13 cellular contexts compared by ENCODE assay signal in the genomic region with DNA sequence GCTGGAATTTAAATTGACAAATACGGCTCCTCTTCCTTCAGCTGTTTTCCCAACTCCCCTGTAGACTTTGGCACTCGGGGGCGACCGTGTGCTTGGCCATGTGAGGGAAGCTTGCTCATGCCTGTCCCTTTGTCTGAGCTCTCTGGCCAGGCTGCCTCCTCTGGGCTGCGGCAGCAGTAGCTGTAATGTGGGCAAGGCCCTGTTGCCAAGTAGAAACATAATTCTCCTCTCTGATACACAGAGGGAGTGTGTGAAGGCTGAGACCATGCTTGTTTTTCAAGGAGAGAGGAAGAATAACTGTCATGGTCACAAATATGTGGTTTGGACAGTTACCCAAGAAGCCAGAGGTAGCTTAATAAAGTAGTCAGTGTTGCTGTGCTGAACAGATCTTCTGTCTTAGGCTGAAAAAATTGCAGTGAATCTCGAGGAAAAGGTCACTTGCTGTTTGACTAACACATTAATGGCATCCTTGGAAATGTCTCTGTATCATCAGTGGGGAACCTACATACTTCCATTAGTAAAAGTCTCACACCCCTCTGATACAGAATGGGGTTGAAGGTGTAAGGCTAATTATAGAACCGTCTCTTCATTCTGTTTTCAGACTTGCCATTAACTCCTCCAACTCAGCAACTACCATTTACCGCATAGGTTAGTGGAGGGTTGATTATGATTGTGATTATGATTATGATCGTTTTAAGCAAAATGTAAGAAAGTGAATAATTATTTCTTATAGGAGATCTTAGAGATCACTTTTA.
A peak's percentile ranks its signal among the peaks of the same experiment; 100 is the strongest.
DNase-seq lines count a peak whose midpoint lies in the region; ATAC-seq and TF ChIP-seq lines count a peak whose summit lies in the region.
"Had no signal": no experiment of that assay in that cellular context is flagged by ENCODE, and none has a peak within 500 bp of the region (broad histone marks: within the 10 kb centered on the region; RNA-seq: fewer than 3 reads in every experiment).

No MANE protein-coding gene starts in this region.

- no peak for ATAC-seq in Right ventricle myocardium superior (ENCODE audit: poor library complexity)
- peak; percentile 57 for ATAC-seq in thoracic aorta (ENCODE audit: insufficient number of reproducible peaks, low FRiP score, low read depth)
- no peak for ATAC-seq in GM18505 (IDR thresholded peaks at IDR 0.05; ENCODE audit: unreplicated experiment)
- ATAC-seq: activated CD8-positive, alpha-beta memory T cell treated with anti-CD3 and anti-CD28 coated beads, Interleukin-2, amount 10 ng/mL, durations not matched to agents 7 days and 5 days had no signal

- no peak overlapping the region for H2BK15ac ChIP-seq in mesenchymal stem cell (ENCODE audit: low read depth, poor library complexity, severe bottlenecking)

- WGBS in mesenchymal stem cell, result 89% methylated on average over 5 of the region's 9 CpGs

- no peak overlapping the region for H3K23ac ChIP-seq in mesenchymal stem cell (ENCODE audit: low read length in 2 of 2)

- H3K14ac ChIP-seq in mesenchymal stem cell (ENCODE audit: low read length in 2 of 2), result peak overlapping the region in 1 of 2 experiments; percentile 87

- H3K4ac ChIP-seq in mesenchymal stem cell (ENCODE audit: low read depth in 1 of 2, low read length in 2 of 2), result peak overlapping the region in 1 of 2 experiments; percentile 7

- H3K27me3 ChIP-seq in cardiac muscle cell, result no peaks in the 10 kb centered on the region
- no peaks in the 10 kb centered on the region for H3K27me3 ChIP-seq in mesenchymal stem cell (ENCODE audit: control insufficient read depth in 1 of 2, insufficient read depth in 1 of 2, low read length in 2 of 2)
- H3K27me3 ChIP-seq in thoracic aorta (replicated peaks; ENCODE audit: insufficient read depth), result no peaks in the 10 kb centered on the region
- H3K27me3 ChIP-seq: neutrophil had no signal

- H3K4me3 ChIP-seq in cardiac muscle cell (no peak overlapping the region), mesenchymal stem cell (ENCODE audit: insufficient read depth in 1 of 2, low read depth in 1 of 2, low read length in 2 of 2) (no peak overlapping the region), thoracic aorta (no peak overlapping the region)
- H3K4me3 ChIP-seq: A549 had no signal

- no peak for TF ChIP-seq CTCF in cardiac muscle cell (IDR thresholded peaks at IDR 0.05; ENCODE audit: low read depth, low read length)
- TF ChIP-seq CTCF in thoracic aorta (IDR thresholded peaks at IDR 0.05), result no peak

- no peak overlapping the region for H4K91ac ChIP-seq in mesenchymal stem cell (ENCODE audit: low read length)

- peaks cover 10% of the 10 kb centered on the region for H3K79me1 ChIP-seq in mesenchymal stem cell (replicated peaks; ENCODE audit: low read length, poor library complexity, severe bottlenecking)

- H2AK5ac ChIP-seq in mesenchymal stem cell (ENCODE audit: low read length, severe bottlenecking), result no peak overlapping the region

- H2BK12ac ChIP-seq in mesenchymal stem cell (ENCODE audit: low read length in 2 of 2), result peak overlapping the region; percentile 18 to 21

- intact Hi-C loops in Right ventricle myocardium superior (cut with DNase I), result no loop called here

- peak overlapping the region; percentile 1 for H2AFZ ChIP-seq in mesenchymal stem cell (ENCODE audit: low read depth, low read length)

- no peak overlapping the region for H3K9ac ChIP-seq in mesenchymal stem cell (ENCODE audit: low read length)

- H3K4me1 ChIP-seq in cardiac muscle cell (ENCODE audit: low read depth), result peaks cover 21% of the 10 kb centered on the region
- peaks cover 2% of the 10 kb centered on the region for H3K4me1 ChIP-seq in mesenchymal stem cell (ENCODE audit: control insufficient read depth, insufficient read depth, low read depth, low read length)
- H3K4me1 ChIP-seq in thoracic aorta (ENCODE audit: control insufficient read depth in 1 of 2, low read depth in 2 of 2), result peaks cover 0 to 19% of the 10 kb centered on the region in 2 donors

- H3K4me2 ChIP-seq in mesenchymal stem cell (ENCODE audit: low read length, poor library complexity, severe bottlenecking), result no peak overlapping the region
- H3K4me2 ChIP-seq: A549 had no signal

- no peak overlapping the region for H2BK120ac ChIP-seq in mesenchymal stem cell (ENCODE audit: low read depth, low read length)

- no peak overlapping the region for H2BK5ac ChIP-seq in mesenchymal stem cell (ENCODE audit: low read depth, low read length, poor library complexity, severe bottlenecking)

- H3K36me3 ChIP-seq in cardiac muscle cell, result peaks cover 74% of the 10 kb centered on the region
- H3K36me3 ChIP-seq in mesenchymal stem cell (ENCODE audit: control insufficient read depth in 1 of 2, insufficient read depth in 2 of 2, low read depth in 1 of 2, low read length in 2 of 2), result peaks cover 16 to 23% of the 10 kb centered on the region in 2 experiments
- H3K36me3 ChIP-seq in thoracic aorta, result no peaks in the 10 kb centered on the region
- H3K36me3 ChIP-seq: neutrophil had no signal

- H3K27ac ChIP-seq in cardiac muscle cell (peak overlapping the region; percentile 85), mesenchymal stem cell (ENCODE audit: low read length, poor library complexity, severe bottlenecking) (peak overlapping the region; percentile 21), thoracic aorta (no peak overlapping the region)
- H3K27ac ChIP-seq: neutrophil had no signal

- H3K9me3 ChIP-seq in cardiac muscle cell (ENCODE audit: low read depth) (no peaks in the 10 kb centered on the region), mesenchymal stem cell (ENCODE audit: control insufficient read depth, low read length) (no peaks in the 10 kb centered on the region), thoracic aorta (no peaks in the 10 kb centered on the region)
- H3K9me3 ChIP-seq: A549, neutrophil had no signal

- no peak overlapping the region for H4K8ac ChIP-seq in mesenchymal stem cell (ENCODE audit: low read length)

- peak in 1 of 2 donors; percentile 18 for DNase-seq in cardiac muscle cell (ENCODE audit: low read depth in 1 of 2, low spot score in 1 of 2)
- DNase-seq in Right ventricle myocardium superior, result no peak
- peak; percentile 2 for DNase-seq in cerebellar cortex (ENCODE audit: low spot score)
- DNase-seq in mesenchymal stem cell, result no peak
- no peak for DNase-seq in thoracic aorta (ENCODE audit: low spot score)
- no peak for DNase-seq in NCI-H524 (lab: John Stamatoyannopoulos, UW)
- DNase-seq in T-helper 1 cell, result no peak
- DNase-seq: activated CD8-positive, alpha-beta memory T cell treated with anti-CD3 and anti-CD28 coated beads, Interleukin-2, amount 10 ng/mL, durations not matched to agents 7 days and 5 days; NCI-H2029 treated with DMSO at 0.1 percent for 48 hours; stimulated activated CD4-positive, alpha-beta T cell treated with anti-CD3 and anti-CD28 coated beads, Interleukin-2, amount 100 ng/mL, for 48 hours had no signal

- peak overlapping the region in 1 of 2 experiments; percentile 16 for H3K18ac ChIP-seq in mesenchymal stem cell (ENCODE audit: low read depth in 1 of 2, low read length in 2 of 2)

- TF ChIP-seq POLR2A in GM18505 (IDR thresholded peaks at IDR 0.05; ENCODE audit: borderline replicate concordance, extremely low read depth, insufficient read depth, insufficient read length), result no peak

Comparison
In these comparisons a context has a peak if more than half of its experiments do, and no peak if none do; other contexts are left out.
1. H3K27ac ChIP-seq: peak in cardiac muscle cell (single experiment) and mesenchymal stem cell (single experiment); none in thoracic aorta (0 of 2).